ENCODE assay signal across 8 cellular contexts in the genomic region with DNA sequence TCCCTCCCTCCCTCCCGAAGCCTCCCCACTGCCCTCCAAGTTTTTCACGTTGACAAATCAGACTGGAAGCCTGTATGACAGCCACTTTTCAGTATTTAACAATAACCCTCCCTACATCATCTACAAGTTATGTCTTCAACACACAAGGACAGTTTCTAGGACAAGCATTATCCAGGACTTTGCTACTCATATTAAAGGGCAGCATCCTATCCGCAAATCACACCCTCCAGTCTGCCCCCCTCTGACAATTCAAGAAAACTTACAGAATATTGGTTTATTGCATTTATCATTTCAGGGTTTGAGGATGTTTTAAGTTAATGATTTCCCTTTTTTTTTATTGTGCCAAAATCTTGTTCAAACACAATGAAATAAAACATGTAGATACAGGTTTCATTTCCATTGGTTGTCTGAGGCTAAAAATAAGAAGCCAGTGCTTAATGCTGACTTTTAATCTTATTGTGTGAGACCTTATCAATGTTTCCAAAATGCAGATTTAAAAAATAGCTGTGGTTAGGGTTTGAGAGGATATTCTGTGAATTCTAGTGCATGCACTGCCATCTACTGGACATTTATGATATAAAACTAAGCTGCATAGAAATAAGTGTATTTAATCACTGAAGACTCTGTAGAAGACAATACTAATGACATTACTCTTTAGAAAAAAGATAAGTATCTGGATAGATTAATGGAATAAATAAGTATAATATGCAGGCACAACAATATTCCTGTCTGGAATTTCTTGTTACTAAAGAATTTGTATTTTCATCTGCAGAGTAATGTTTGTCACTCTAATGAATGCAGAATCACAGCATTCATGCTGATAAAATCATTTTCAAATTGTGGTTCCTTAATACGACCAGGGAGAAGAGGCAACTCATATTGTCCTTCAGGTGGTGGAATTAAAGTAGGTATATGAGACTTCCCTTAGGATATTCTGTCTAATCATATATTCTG.
DNase-seq lines count a peak whose midpoint lies in the region; ATAC-seq, FAIRE-seq and TF ChIP-seq lines count a peak whose summit lies in the region.

No MANE protein-coding gene starts in this region.

- H3K36me3 Mint-ChIP-seq in activated naive CD4-positive, alpha-beta T cell treated with anti-CD3 and anti-CD28 coated beads, Interleukin-2, amount 50 U/mL, for 72 hours: no peaks in the 10 kb centered on the region

- H3K4me2 ChIP-seq in Karpas-422 (ENCODE audit: low read depth, low read length, poor library complexity, severe bottlenecking) (no peak overlapping the region), neural cell (ENCODE audit: low read length) (no peak overlapping the region)

- peaks cover 3% of the 10 kb centered on the region; the same call in 1 of the 2 replicates for H3K27me3 ChIP-seq in Karpas-422 (ENCODE audit: low read length)
- no peaks in the 10 kb centered on the region for H3K27me3 ChIP-seq in neural cell (ENCODE audit: insufficient read depth, low read depth, low read length)

- H3K27ac ChIP-seq in Karpas-422 (ENCODE audit: low read length) (no peak overlapping the region), SK-N-MC (peak overlapping the region; percentile 93), neural cell (ENCODE audit: low read length) (no peak overlapping the region)

- no peaks in the 10 kb centered on the region for H3F3A ChIP-seq in neural cell (ENCODE audit: insufficient read depth, low read length, poor library complexity, severe bottlenecking)

- ATAC-seq in esophagus mucosa (peak; percentile 57), HG03280 (IDR thresholded peaks at IDR 0.05; ENCODE audit: unreplicated experiment) (no peak)
- ATAC-seq in activated naive CD4-positive, alpha-beta T cell treated with anti-CD3 and anti-CD28 coated beads, Interleukin-2, amount 50 U/mL, for 72 hours: no peak

- no peaks in the 10 kb centered on the region for H3K9me3 Mint-ChIP-seq in activated naive CD4-positive, alpha-beta T cell treated with anti-CD3 and anti-CD28 coated beads, Interleukin-2, amount 50 U/mL, for 72 hours

- peaks cover 16% of the 10 kb centered on the region for H3K4me1 ChIP-seq in Karpas-422 (ENCODE audit: low read length)

- H3K27ac Mint-ChIP-seq in activated naive CD4-positive, alpha-beta T cell treated with anti-CD3 and anti-CD28 coated beads, Interleukin-2, amount 50 U/mL, for 72 hours: peak overlapping the region in 1 of 2 donors; percentile 72

- H4K20me1 ChIP-seq in Karpas-422 (ENCODE audit: insufficient read depth, low read depth, low read length) (no peaks in the 10 kb centered on the region), neural cell (ENCODE audit: insufficient read depth) (no peaks in the 10 kb centered on the region)

- no peak for TF ChIP-seq POLR2A in GM12891 (IDR thresholded peaks at IDR 0.05; ENCODE audit: low read depth, low read length)

- FAIRE-seq in GM12891 (lab: Jason Lieb, UNC): peak; percentile 13

- H2AFZ ChIP-seq in Karpas-422 (ENCODE audit: low read length) (no peak overlapping the region), neural cell (ENCODE audit: low read depth, low read length) (no peak overlapping the region)

- DNase-seq in AG08395 (ENCODE audit: low spot score): peak; percentile 43
- no peak for DNase-seq in GM12891 (ENCODE audit: insufficient read length, low spot score)
- peak; percentile 86 for DNase-seq in Karpas-422
- peak; percentile 96 for DNase-seq in SK-N-MC (ENCODE audit: low read depth, low spot score)
- DNase-seq in activated naive CD4-positive, alpha-beta T cell treated with anti-CD3 and anti-CD28 coated beads, Interleukin-2, amount 50 U/mL, for 72 hours (ENCODE audit: low spot score in 2 of 2): no peak

- H3K9me3 ChIP-seq in Karpas-422 (ENCODE audit: low read length) (no peaks in the 10 kb centered on the region), SK-N-MC (ENCODE audit: low read depth, low read length) (peaks cover 4% of the 10 kb centered on the region; the same call in 1 of the 2 replicates), neural cell (ENCODE audit: low read length) (no peaks in the 10 kb centered on the region)

- no peak overlapping the region for H3K4me3 ChIP-seq in Karpas-422 (ENCODE audit: low read length)
- H3K4me3 ChIP-seq in SK-N-MC: peak overlapping the region; percentile 56
- H3K4me3 ChIP-seq in neural cell (ENCODE audit: low read length): no peak overlapping the region

- no peak for TF ChIP-seq EP300 in neural cell (conservative IDR thresholded peaks at IDR 0.05; ENCODE audit: poor library complexity, severe bottlenecking)

- H3K36me3 ChIP-seq in Karpas-422 (ENCODE audit: insufficient read depth, low read length): no peaks in the 10 kb centered on the region
- H3K36me3 ChIP-seq in SK-N-MC (ENCODE audit: insufficient read depth, low read length): peaks cover 10% of the 10 kb centered on the region
- no peaks in the 10 kb centered on the region for H3K36me3 ChIP-seq in neural cell (ENCODE audit: insufficient read depth, low read length)

- H3K9ac ChIP-seq in Karpas-422 (ENCODE audit: low read length): no peak overlapping the region
- peak overlapping the region; percentile 53 for H3K9ac ChIP-seq in SK-N-MC (ENCODE audit: insufficient read length)
- H3K9ac ChIP-seq in neural cell (ENCODE audit: low read length): no peak overlapping the region

- peak; percentile 87 for TF ChIP-seq CTCF in neural cell (IDR thresholded peaks at IDR 0.05; ENCODE audit: poor library complexity, severe bottlenecking)

- no peaks in the 10 kb centered on the region for H3K9me2 ChIP-seq in Karpas-422 (replicated peaks; ENCODE audit: insufficient read depth, low read length)
- no peaks in the 10 kb centered on the region for H3K9me2 ChIP-seq in neural cell (ENCODE audit: insufficient read depth, low read length)

- peak; percentile 91 for TF ChIP-seq RAD21 in neural cell (conservative IDR thresholded peaks at IDR 0.05)

- no peaks in the 10 kb centered on the region for H3K79me2 ChIP-seq in Karpas-422 (ENCODE audit: low read length)
- no peaks in the 10 kb centered on the region for H3K79me2 ChIP-seq in neural cell (replicated peaks; ENCODE audit: insufficient read depth, low read length)

TF ChIP-seq in GM12891, 5 proteins besides CTCF, POLR2A, EP300 and RAD21:
- TF ChIP-seq SPI1 (IDR thresholded peaks at IDR 0.05; ENCODE audit: low read depth, low read length): no peak
- no peak for TF ChIP-seq TAF1 (IDR thresholded peaks at IDR 0.05; ENCODE audit: low read depth, low read length)
- no peak for TF ChIP-seq POLR2AphosphoS5 (IDR thresholded peaks at IDR 0.05; ENCODE audit: low read depth, low read length)
- TF ChIP-seq POU2F2 (IDR thresholded peaks at IDR 0.05; ENCODE audit: low read depth, low read length): no peak
- no peak for TF ChIP-seq PAX5 (IDR thresholded peaks at IDR 0.05; ENCODE audit: insufficient read depth, low read length, severe bottlenecking)

TF ChIP-seq in neural cell, 6 proteins besides CTCF, POLR2A, EP300 and RAD21:
- TF ChIP-seq SMC3 (conservative IDR thresholded peaks at IDR 0.05; ENCODE audit: poor library complexity) (peak; percentile 95), EZH2 (IDR thresholded peaks at IDR 0.05; ENCODE audit: borderline replicate concordance, insufficient read depth, low read length, poor library complexity, severe bottlenecking) (no peak)

Comparison
In these comparisons a context has a peak if more than half of its experiments do, and no peak if none do; other contexts are left out.
1. DNase-seq: peak in AG08395 (single experiment), Karpas-422 (single experiment) and SK-N-MC (single experiment); none in GM12891 (single experiment) and activated naive CD4-positive, alpha-beta T cell treated with anti-CD3 and anti-CD28 coated beads, Interleukin-2, amount 50 U/mL, for 72 hours (0 of 2).